In genomic region chr15:48976444-48977088, GRCh38 we compare ENCODE assay signal across 9 cellular contexts. TPM values are rescaled to one million over a fixed set of nuclear protein-coding genes. Genes with fewer than 3 reads are reported as not detected.
DNase-seq lines count a peak whose midpoint lies in the region; ATAC-seq, FAIRE-seq and TF ChIP-seq lines count a peak whose summit lies in the region.
"Had no signal": no experiment of that assay in that cellular context is flagged by ENCODE, and none has a peak within 500 bp of the region (broad histone marks: within the 10 kb centered on the region; RNA-seq: fewer than 3 reads in every experiment).

No MANE protein-coding gene starts in this region.

- no peaks in the 10 kb centered on the region for H3K9me3 Mint-ChIP-seq in activated naive CD8-positive, alpha-beta T cell (ENCODE audit: low read depth)
- no peaks in the 10 kb centered on the region for H3K9me3 Mint-ChIP-seq in activated naive CD8-positive, alpha-beta T cell treated with anti-CD3 and anti-CD28 coated beads for 36 hours
- peaks cover 5% of the 10 kb centered on the region for H3K9me3 Mint-ChIP-seq in type B pancreatic cell

- RAD21 ChIA-PET in GM12878 (lab: Charles Lee; ENCODE audit: unreplicated experiment), result interaction anchor here (1.1 to 3.5 kb wide), 12 partner anchors 11 to 446 kb away, joined by 3 to 36 read pairs (median 6); partner anchors contain the start of genes EID1, FGF7 and SHC4

- CTCF ChIA-PET in GM12878 (lab: Yijun Ruan, JAX), result interaction anchor here (0.8 to 8.6 kb wide), 17 partner anchors 11 to 798 kb away, joined by 3 to 134 read pairs (median 7); partner anchors contain the start of genes CEP152, EID1 and SHC4

- H3K4me3 ChIP-seq in GM12878, result no peak overlapping the region

- no peak overlapping the region for H3K9ac ChIP-seq in GM12878 (ENCODE audit: control insufficient read depth, insufficient read depth, low read length)

- no peaks in the 10 kb centered on the region for H3K36me3 ChIP-seq in GM12878 (ENCODE audit: control insufficient read depth in 2 of 2, insufficient read depth in 2 of 2, low read length in 1 of 2)

- H3K4me1 Mint-ChIP-seq in activated naive CD8-positive, alpha-beta T cell (ENCODE audit: low read depth), result peaks cover 4% of the 10 kb centered on the region
- H3K4me1 Mint-ChIP-seq in activated naive CD8-positive, alpha-beta T cell treated with anti-CD3 and anti-CD28 coated beads for 36 hours, result peaks cover 7% of the 10 kb centered on the region
- peaks cover 30% of the 10 kb centered on the region for H3K4me1 Mint-ChIP-seq in type B pancreatic cell (ENCODE audit: unreplicated experiment)

- H3K4me2 ChIP-seq in GM12878 (ENCODE audit: control insufficient read depth, insufficient read depth), result peak overlapping the region; percentile 88

- H2AFZ ChIP-seq in GM12878 (ENCODE audit: control insufficient read depth, low read depth, low read length), result no peak overlapping the region

- TF ChIP-seq RAD21 in GM12878 (IDR thresholded peaks at IDR 0.05; ENCODE audit: insufficient read depth, low read depth, low read length), result no peak

- no peak overlapping the region for H3K27ac ChIP-seq in GM12878 (ENCODE audit: control insufficient read depth, insufficient read depth)

- no peak for ATAC-seq in GM12878

- no peaks in the 10 kb centered on the region for H3K9me3 ChIP-seq in GM12878 (replicated peaks; ENCODE audit: control insufficient read depth, insufficient read depth, low read length)

- no peaks in the 10 kb centered on the region for H3K4me1 ChIP-seq in GM12878 (ENCODE audit: control insufficient read depth, insufficient read depth, low read length)

- peaks cover 8% of the 10 kb centered on the region for H3K27me3 Mint-ChIP-seq in activated naive CD8-positive, alpha-beta T cell
- H3K27me3 Mint-ChIP-seq in activated naive CD8-positive, alpha-beta T cell treated with anti-CD3 and anti-CD28 coated beads for 36 hours, result peaks cover 44% of the 10 kb centered on the region
- H3K27me3 Mint-ChIP-seq in type B pancreatic cell, result no peaks in the 10 kb centered on the region

- H3K36me3 Mint-ChIP-seq in activated naive CD8-positive, alpha-beta T cell, result peaks cover 2% of the 10 kb centered on the region
- H3K36me3 Mint-ChIP-seq in activated naive CD8-positive, alpha-beta T cell treated with anti-CD3 and anti-CD28 coated beads for 36 hours, result no peaks in the 10 kb centered on the region
- H3K36me3 Mint-ChIP-seq in type B pancreatic cell, result no peaks in the 10 kb centered on the region

- no peak for DNase-seq in activated naive CD8-positive, alpha-beta T cell treated with anti-CD3 and anti-CD28 coated beads for 36 hours
- no peak for DNase-seq in GM12878 (ENCODE audit: low read depth, low spot score)
- DNase-seq in medulla oblongata (ENCODE audit: extremely low spot score), result peak; percentile 47
- DNase-seq in type B pancreatic cell (ENCODE audit: extremely low spot score, unreplicated experiment), result no peak
- no peak for DNase-seq in NOMO-1 treated with dmso at 0.1 percent for 144 hours (lab: John Stamatoyannopoulos, UW; ENCODE audit: unreplicated experiment)
- DNase-seq in stimulated activated CD4-positive, alpha-beta T cell treated with anti-CD3 and anti-CD28 coated beads, Interleukin-15, amount 100 ng/mL, for 24 hours, result no peak
- no peak for DNase-seq in GM13976 (ENCODE audit: low spot score)

- intact Hi-C loops in GM12878 (cut with micrococcal nuclease; ENCODE audit: unreplicated experiment), result no loop called here

- POLR2A ChIA-PET in GM12878 (lab: Charles Lee), result interaction anchor here (1.4 to 2.1 kb wide), 2 partner anchors 9 to 99 kb away, joined by 7 to 9 read pairs; partner anchors contain the start of gene EID1

- 80% methylated on average over 17 of the region's 17 CpGs for WGBS in GM12878 (ENCODE audit: insufficient coverage, insufficient replicate concordance, low lambda C conversion rate, missing lambda C conversion rate)

- no peak for TF ChIP-seq EP300 in GM12878 (IDR thresholded peaks at IDR 0.05; ENCODE audit: borderline replicate concordance in 1 of 2, control insufficient read depth in 1 of 2, low read depth in 2 of 2, low read length in 2 of 2)

- no TSS peak for BruUV-seq in GM12878 (replicated peaks; lab: Mats Ljungman, UMichigan)

- H4K20me1 ChIP-seq in GM12878 (ENCODE audit: control insufficient read depth, insufficient read depth), result no peaks in the 10 kb centered on the region

- H3K27ac Mint-ChIP-seq in activated naive CD8-positive, alpha-beta T cell, result no peak overlapping the region
- H3K27ac Mint-ChIP-seq in activated naive CD8-positive, alpha-beta T cell treated with anti-CD3 and anti-CD28 coated beads for 36 hours, result no peak overlapping the region
- H3K27ac Mint-ChIP-seq in type B pancreatic cell, result peak overlapping the region; percentile 31

- peak overlapping the region; percentile 42 for H3K4me3 Mint-ChIP-seq in activated naive CD8-positive, alpha-beta T cell
- H3K4me3 Mint-ChIP-seq in activated naive CD8-positive, alpha-beta T cell treated with anti-CD3 and anti-CD28 coated beads for 36 hours, result no peak overlapping the region
- H3K4me3 Mint-ChIP-seq in type B pancreatic cell, result peak overlapping the region; percentile 68

- in situ Hi-C loops in GM12878 (cut with MboI), result no loop called here
- in situ Hi-C loops in GM13976 (cut with MboI; ENCODE audit: low sequenced_read_pairs, unreplicated experiment), result no loop called here

- H3K79me2 ChIP-seq in GM12878 (ENCODE audit: control insufficient read depth, insufficient read depth, low read length), result no peaks in the 10 kb centered on the region

- TF ChIP-seq POLR2A in GM12878 (IDR thresholded peaks at IDR 0.05; ENCODE audit: low read depth, low read length), result no peak

- FAIRE-seq in GM12878 (lab: Jason Lieb, UNC), result no peak
- FAIRE-seq: D721Med had no signal

- SMC1A ChIA-PET in GM12878 (lab: Charles Lee; ENCODE audit: uncharacterized antibody, unreplicated experiment), result interaction anchor here (0.5 to 4.1 kb wide), 10 partner anchors 10 to 226 kb away, joined by 3 to 41 read pairs (median 6); partner anchors contain the start of genes EID1 and SHC4

- no peaks in the 10 kb centered on the region for H3K27me3 ChIP-seq in GM12878 (replicated peaks in 1 of 2; ENCODE audit: control insufficient read depth in 2 of 2, insufficient read depth in 2 of 2, low read length in 1 of 2)

- TF ChIP-seq CTCF in GM12878 (IDR thresholded peaks at IDR 0.05 in 2 of 3, conservative IDR thresholded peaks at IDR 0.05 in 1 of 3; ENCODE audit: control insufficient read depth in 2 of 3, extremely low read depth in 1 of 3, insufficient read depth in 1 of 3, low read depth in 3 of 3, low read length in 3 of 3) (no peak), type B pancreatic cell (conservative IDR thresholded peaks at IDR 0.05) (no peak), GM13976 (IDR thresholded peaks at IDR 0.05; ENCODE audit: borderline replicate concordance, control extremely low read depth, extremely low read depth, insufficient read depth, missing control alignments) (no peak)

TF ChIP-seq in GM12878, 131 proteins besides CTCF, POLR2A, EP300 and RAD21 (continues in another document):
- TF ChIP-seq TAF1 (IDR thresholded peaks at IDR 0.05; ENCODE audit: borderline replicate concordance, low read depth, low read length) (no peak), PRDM15 (CRISPR knock-in tag; IDR thresholded peaks at IDR 0.05) (no peak), SMC3 (IDR thresholded peaks at IDR 0.05; ENCODE audit: borderline replicate concordance, low read length) (no peak), PAX8 (IDR thresholded peaks at IDR 0.05) (no peak)

RNA-seq across cellular contexts. Expression of gene SHC4, which starts 12.8 kb away (rescaled TPM):
- 1 to 10 TPM; 3.7 to 4.1 TPM for total RNA-seq in activated naive CD8-positive, alpha-beta T cell treated with anti-CD3 and anti-CD28 coated beads for 36 hours
- total RNA-seq in GM12878 (2013; cell fraction: nucleolus; rRNA removed), result 0.98 and 1.3 TPM in 2 replicates
- total RNA-seq in GM12878 (2014; rRNA removed), result 0.22 and 0.28 TPM in 2 replicates
- 0.13 and 0.14 TPM in 2 replicates for total RNA-seq in GM12878 (2014; rRNA removed; fragmentation: Illumina TruSeq; extraction: Trizol)
- 0.15 and 0.35 TPM in 2 replicates for total RNA-seq in GM12878 (2021)
- polyA plus RNA-seq in GM12878 (2011; ENCODE audit: low read depth), result not detected
- polyA plus RNA-seq in GM12878 (2011; rRNA removed), result 0.77 and 1.5 TPM in 2 replicates
- 0.64 and 0.94 TPM in 2 replicates for polyA plus RNA-seq in GM12878 (2011; cell fraction: cytosol; rRNA removed)
- polyA plus RNA-seq in GM12878 (2011; cell fraction: nucleus; rRNA removed), result 1.8 and 2.6 TPM in 2 replicates
- polyA plus RNA-seq in GM12878 (2012), result 0.05 and 0.14 TPM in 2 replicates
- polyA plus RNA-seq in GM12878 (2014; fragmentation: Illumina TruSeq; extraction: Trizol), result 0.25 TPM in 1 of 2 replicates, not detected in the other
- polyA plus RNA-seq in GM12878 (2014; fragmentation: Nextera tagmentation; extraction: Ambion mirVana), result under 1 TPM; 0.04 to 0.08 TPM
- polyA plus RNA-seq in GM12878 (2014; rRNA removed), result 0.08 and 0.19 TPM in 2 replicates
- polyA plus RNA-seq in GM12878 (2016; fragmentation: Nextera tagmentation; extraction: Ambion mirVana), result under 1 TPM; 0.13 to 0.87 TPM
- 4.3 and 4.4 TPM in 2 replicates for polyA minus RNA-seq in GM12878 (2011; rRNA and poly(A)+ RNA removed)
- 1.1 TPM in 1 of 2 replicates, not detected in the other for polyA minus RNA-seq in GM12878 (2011; cell fraction: cytosol; rRNA and poly(A)+ RNA removed)
- polyA minus RNA-seq in GM12878 (2011; cell fraction: nucleus; rRNA and poly(A)+ RNA removed), result 3.3 and 5.6 TPM in 2 replicates
- 2.1 and 4.5 TPM in 2 replicates for total RNA-seq in type B pancreatic cell (ENCODE audit: low replicate concordance)
